ENCODE assay signal across 20 cellular contexts in the genomic region with DNA sequence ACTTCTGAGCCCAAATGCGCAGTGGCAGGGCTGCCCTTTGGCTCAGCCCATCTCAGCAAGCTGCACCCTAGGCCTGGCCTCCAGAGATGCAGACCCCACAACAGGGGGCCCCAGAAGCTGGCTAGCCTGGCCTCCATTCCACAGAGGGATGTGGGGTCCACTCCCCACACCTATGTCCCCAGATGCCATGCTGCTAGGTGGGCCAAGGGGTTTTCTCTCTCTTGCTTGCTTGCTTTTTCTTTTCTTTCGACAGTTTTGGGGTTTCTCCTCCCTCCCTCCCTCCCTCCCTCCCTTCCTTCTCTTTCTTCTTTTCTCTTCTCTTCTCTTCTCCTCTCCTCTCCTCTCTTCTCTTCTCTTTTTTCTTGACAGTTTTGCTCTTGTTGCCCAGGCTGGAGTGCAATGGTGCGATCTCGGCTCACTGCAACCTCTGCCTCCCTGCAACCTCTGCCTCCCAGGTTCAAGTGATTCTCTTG. TPM values are rescaled to one million over a fixed set of nuclear protein-coding genes. Genes with fewer than 3 reads are reported as not detected.
DNase-seq lines count a peak whose midpoint lies in the region; TF ChIP-seq lines count a peak whose summit lies in the region.
"Had no signal": no experiment of that assay in that cellular context is flagged by ENCODE, and none has a peak within 500 bp of the region (broad histone marks: within the 10 kb centered on the region; RNA-seq: fewer than 3 reads in every experiment).

No MANE protein-coding gene starts in this region.

- no peak for TF ChIP-seq CTCF in GM13976 (IDR thresholded peaks at IDR 0.05; ENCODE audit: borderline replicate concordance, control extremely low read depth, extremely low read depth, insufficient read depth, missing control alignments)
- no peak for TF ChIP-seq CTCF in endothelial cell (IDR thresholded peaks at IDR 0.05; ENCODE audit: unreplicated experiment)
- no peak for TF ChIP-seq CTCF in osteoblast (IDR thresholded peaks at IDR 0.05; ENCODE audit: extremely low read depth, low read depth, low read length)
- TF ChIP-seq CTCF in nephron progenitor cell (IDR thresholded peaks at IDR 0.05) = no peak
- no peak for TF ChIP-seq CTCF in adrenal gland (IDR thresholded peaks at IDR 0.05)

- H3K9me3 ChIP-seq in osteoblast (ENCODE audit: low read depth, low read length) = no peaks in the 10 kb centered on the region
- H3K9me3 ChIP-seq in adrenal gland (replicated peaks in 1 of 3) = no peaks in the 10 kb centered on the region

- in situ Hi-C loops in GM13976 (cut with MboI; ENCODE audit: low sequenced_read_pairs, unreplicated experiment) = no loop called here

- peaks cover 30% of the 10 kb centered on the region for H3K79me2 ChIP-seq in osteoblast (ENCODE audit: insufficient read depth, low read length)

- peaks cover 33% of the 10 kb centered on the region for H3K36me3 ChIP-seq in osteoblast (ENCODE audit: insufficient read depth, low read length)
- H3K36me3 ChIP-seq in adrenal gland (replicated peaks in 1 of 2) = no peaks in the 10 kb centered on the region

- H3K4me1 ChIP-seq in osteoblast (ENCODE audit: insufficient read depth, low read length) (peaks cover 7% of the 10 kb centered on the region), adrenal gland (replicated peaks in 1 of 2) (peaks cover 12 to 38% of the 10 kb centered on the region in 2 donors)

- WGBS in adrenal gland, 4 donors = 95 to 100% (median 97%) methylated on average over 4 of the region's 4 CpGs

- H3K4me3 ChIP-seq in osteoblast (ENCODE audit: insufficient read depth, low read length) = no peak overlapping the region
- no peak overlapping the region for H3K4me3 ChIP-seq in adrenal gland

- H3K27ac Mint-ChIP-seq in endothelial cell (ENCODE audit: unreplicated experiment) = peak overlapping the region; percentile 42
- no peak overlapping the region for H3K27ac Mint-ChIP-seq in nephron progenitor cell
- H3K27ac Mint-ChIP-seq in activated T-helper 2 cell treated with anti-CD3 and anti-CD28 coated beads, Interferon-gamma antibody, Interleukin-2, Interleukin-4, amounts not matched to agents 10 μg/mL and 5 μg/mL and 100 μg/mL, durations not matched to agents 14 hours and 24 hours and 36 hours = no peak overlapping the region
- H3K27ac Mint-ChIP-seq: B cell had no signal

- H3K27me3 ChIP-seq in osteoblast (ENCODE audit: insufficient read depth, low read length) (no peaks in the 10 kb centered on the region), adrenal gland (peaks cover 34% of the 10 kb centered on the region)

- DNase-seq in 8988T (peak; percentile 33), GM13976 (ENCODE audit: low spot score) (peak; percentile 26), endothelial cell (ENCODE audit: low spot score) (no peak), osteoblast (ENCODE audit: insufficient read length, low spot score, missing footprints) (peak; percentile 86), nephron progenitor cell (no peak), adrenal gland (no peak), NCI-H1417 (lab: John Stamatoyannopoulos, UW) (no peak)
- DNase-seq in activated T-helper 2 cell treated with anti-CD3 and anti-CD28 coated beads, Interferon-gamma antibody, Interleukin-2, Interleukin-4, amounts not matched to agents 10 μg/mL and 5 μg/mL and 100 μg/mL, durations not matched to agents 14 hours and 24 hours and 36 hours (ENCODE audit: low spot score) = no peak
- DNase-seq: DMS79; IMR-90; MV-4-11; NCI-H1105 treated with DMSO at 0.1 percent for 48 hours; NCI-H1694; NCI-H2081; NCI-H2171; NCI-H345; NCI-H524; NCI-H774; NK-92 treated with Interleukin-12 subunit alpha and Interleukin-12 subunit beta, amount 100 ng/mL, for 24 hours had no signal

- peaks cover 2% of the 10 kb centered on the region for H3K4me1 Mint-ChIP-seq in endothelial cell (ENCODE audit: unreplicated experiment)
- peaks cover 18% of the 10 kb centered on the region for H3K4me1 Mint-ChIP-seq in nephron progenitor cell
- H3K4me1 Mint-ChIP-seq in activated T-helper 2 cell treated with anti-CD3 and anti-CD28 coated beads, Interferon-gamma antibody, Interleukin-2, Interleukin-4, amounts not matched to agents 10 μg/mL and 5 μg/mL and 100 μg/mL, durations not matched to agents 14 hours and 24 hours and 36 hours (ENCODE audit: low read depth) = peaks cover 6% of the 10 kb centered on the region

- H4K20me1 ChIP-seq in osteoblast (ENCODE audit: insufficient read depth, low read length) = peaks cover 55% of the 10 kb centered on the region

- H3K27ac ChIP-seq in osteoblast (ENCODE audit: low read depth, low read length) (no peak overlapping the region), adrenal gland (no peak overlapping the region)

- H3K4me2 ChIP-seq in osteoblast (ENCODE audit: insufficient read depth, low read length) = no peak overlapping the region

- intact Hi-C loops in adrenal gland (cut with DNase I) = loop anchor here in 1 of 2 donors (10.0 kb wide), 1 partner anchor 137 kb away; no protein-coding TSS in a partner anchor
- intact Hi-C loops in activated T-helper 2 cell treated with anti-CD3 and anti-CD28 coated beads, Interferon-gamma antibody, Interleukin-2, Interleukin-4, amounts not matched to agents 10 μg/mL and 5 μg/mL and 100 μg/mL, durations not matched to agents 14 hours and 24 hours and 36 hours (cut with micrococcal nuclease) = loop anchor here (10.0 kb wide), 1 partner anchor 137 kb away; no protein-coding TSS in a partner anchor

- TF ChIP-seq POLR2A in adrenal gland (IDR thresholded peaks at IDR 0.05) = no peak

- H3K9me3 Mint-ChIP-seq in endothelial cell (ENCODE audit: unreplicated experiment) (no peaks in the 10 kb centered on the region), nephron progenitor cell (no peaks in the 10 kb centered on the region)
- no peaks in the 10 kb centered on the region for H3K9me3 Mint-ChIP-seq in activated T-helper 2 cell treated with anti-CD3 and anti-CD28 coated beads, Interferon-gamma antibody, Interleukin-2, Interleukin-4, amounts not matched to agents 10 μg/mL and 5 μg/mL and 100 μg/mL, durations not matched to agents 14 hours and 24 hours and 36 hours

- H3K4me3 Mint-ChIP-seq in endothelial cell (ENCODE audit: unreplicated experiment) = no peak overlapping the region
- no peak overlapping the region for H3K4me3 Mint-ChIP-seq in nephron progenitor cell
- no peak overlapping the region for H3K4me3 Mint-ChIP-seq in activated T-helper 2 cell treated with anti-CD3 and anti-CD28 coated beads, Interferon-gamma antibody, Interleukin-2, Interleukin-4, amounts not matched to agents 10 μg/mL and 5 μg/mL and 100 μg/mL, durations not matched to agents 14 hours and 24 hours and 36 hours (ENCODE audit: low read depth)

- H2AFZ ChIP-seq in osteoblast (ENCODE audit: low read length) = no peak overlapping the region

- H3K27me3 Mint-ChIP-seq in endothelial cell (ENCODE audit: unreplicated experiment) = peaks cover 29% of the 10 kb centered on the region
- peaks cover 57% of the 10 kb centered on the region for H3K27me3 Mint-ChIP-seq in nephron progenitor cell (ENCODE audit: low read depth, poor library complexity)
- peaks cover 53% of the 10 kb centered on the region for H3K27me3 Mint-ChIP-seq in activated T-helper 2 cell treated with anti-CD3 and anti-CD28 coated beads, Interferon-gamma antibody, Interleukin-2, Interleukin-4, amounts not matched to agents 10 μg/mL and 5 μg/mL and 100 μg/mL, durations not matched to agents 14 hours and 24 hours and 36 hours (ENCODE audit: low read depth)

- H3K36me3 Mint-ChIP-seq in endothelial cell (ENCODE audit: low read depth, unreplicated experiment) = peaks cover 10% of the 10 kb centered on the region
- H3K36me3 Mint-ChIP-seq in nephron progenitor cell (ENCODE audit: low read depth) = peaks cover 14% of the 10 kb centered on the region
- H3K36me3 Mint-ChIP-seq in activated T-helper 2 cell treated with anti-CD3 and anti-CD28 coated beads, Interferon-gamma antibody, Interleukin-2, Interleukin-4, amounts not matched to agents 10 μg/mL and 5 μg/mL and 100 μg/mL, durations not matched to agents 14 hours and 24 hours and 36 hours (ENCODE audit: low read depth) = peaks cover 5% of the 10 kb centered on the region

RNA-seq across cellular contexts. Expression of gene SCARF2, which starts 9.6 kb away (rescaled TPM):
- total RNA-seq in endothelial cell (ENCODE audit: unreplicated experiment) = 8.1 TPM
- total RNA-seq in osteoblast = 18.3 and 23.9 TPM in 2 replicates
- total RNA-seq in adrenal gland = 10 to 100 TPM in 5 of 8 donors, 1 to 10 TPM in 3; 6.3 to 45.3 (median 15.7) TPM
- polyA plus RNA-seq in adrenal gland = 1 to 10 TPM in 2 of 3 donors, under 1 TPM in 1; 0.92 to 6.2 (median 3.7) TPM
- total RNA-seq in activated T-helper 2 cell treated with anti-CD3 and anti-CD28 coated beads, Interferon-gamma antibody, Interleukin-2, Interleukin-4, amounts not matched to agents 10 μg/mL and 5 μg/mL and 100 μg/mL, durations not matched to agents 14 hours and 24 hours and 36 hours = 0.55 and 0.62 TPM in 2 replicates

RNA-seq across cellular contexts. Expression of gene ZNF74, which starts 34.0 kb away (rescaled TPM):
- total RNA-seq in endothelial cell (ENCODE audit: unreplicated experiment) = 28.8 TPM
- total RNA-seq in osteoblast = 12.4 and 13.8 TPM in 2 replicates
- 10 to 100 TPM in 4 of 8 donors, 1 to 10 TPM in 4; 5.7 to 28.9 (median 10.2) TPM for total RNA-seq in adrenal gland
- polyA plus RNA-seq in adrenal gland = 1 to 10 TPM; 4.4 to 7.5 (median 4.9) TPM
- 13.2 and 14.4 TPM in 2 replicates for total RNA-seq in activated T-helper 2 cell treated with anti-CD3 and anti-CD28 coated beads, Interferon-gamma antibody, Interleukin-2, Interleukin-4, amounts not matched to agents 10 μg/mL and 5 μg/mL and 100 μg/mL, durations not matched to agents 14 hours and 24 hours and 36 hours

Comparison
In these comparisons a context has a peak if more than half of its experiments do, and no peak if none do; other contexts are left out.
1. DNase-seq: peak in 8988T (single experiment), GM13976 (single experiment) and osteoblast (single experiment); none in endothelial cell (single experiment), nephron progenitor cell (single experiment), adrenal gland (0 of 7), activated T-helper 2 cell treated with anti-CD3 and anti-CD28 coated beads, Interferon-gamma antibody, Interleukin-2, Interleukin-4, amounts not matched to agents 10 μg/mL and 5 μg/mL and 100 μg/mL, durations not matched to agents 14 hours and 24 hours and 36 hours (single experiment) and NCI-H1417 (0 of 3).